8 cellular contexts compared by ENCODE assay signal in the genomic region with DNA sequence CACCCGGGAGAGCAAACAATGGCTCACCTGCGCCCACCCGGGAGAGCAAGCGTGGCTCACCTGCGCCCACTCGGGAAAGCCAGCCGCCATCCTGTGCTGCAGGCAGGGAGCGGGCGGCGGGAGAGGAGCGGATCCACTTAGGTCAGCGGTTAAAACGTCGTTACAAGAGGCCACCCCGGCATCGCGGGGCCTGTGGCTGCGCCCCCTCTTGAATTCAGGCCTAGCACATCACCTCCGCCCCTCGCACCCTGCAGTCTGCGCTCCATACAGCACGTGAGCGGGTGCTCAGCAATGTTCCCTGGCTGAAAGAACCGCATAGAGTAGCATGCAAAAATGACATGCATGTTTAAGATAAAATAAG. TPM values are rescaled to one million over a fixed set of nuclear protein-coding genes. Genes with fewer than 3 reads are reported as not detected.
DNase-seq lines count a peak whose midpoint lies in the region; ATAC-seq and TF ChIP-seq lines count a peak whose summit lies in the region.

No MANE protein-coding gene starts in this region.

- CTCF ChIA-PET in BJ (lab: Yijun Ruan, JAX) (no interaction called here), PC-9 (lab: Charles Lee) (no interaction called here)

- peak overlapping the region; percentile 87 for H3K4me2 ChIP-seq in PC-9

- no peaks in the 10 kb centered on the region; the same call in 1 of the 2 replicates for H4K20me1 ChIP-seq in PC-9 (ENCODE audit: insufficient read depth)

- H3K79me2 ChIP-seq in PC-9 (ENCODE audit: low read depth): peaks cover 27% of the 10 kb centered on the region

- no peak for TF ChIP-seq POLR2A in breast epithelium (IDR thresholded peaks at IDR 0.05)

- H3F3A ChIP-seq in PC-9 (ENCODE audit: insufficient read depth, low read depth): peaks cover 39% of the 10 kb centered on the region

- peaks cover 1% of the 10 kb centered on the region; the same call in 1 of the 2 replicates for H3K36me3 ChIP-seq in BJ (ENCODE audit: control insufficient read depth, insufficient read depth, low read length)
- peaks cover 11% of the 10 kb centered on the region; the same call in 1 of the 2 replicates for H3K36me3 ChIP-seq in PC-9 (ENCODE audit: low read depth)
- no peaks in the 10 kb centered on the region for H3K36me3 ChIP-seq in breast epithelium
- H3K36me3 ChIP-seq in lower lobe of right lung: peaks cover 14% of the 10 kb centered on the region

- BruUV-seq in PC-9 (replicated peaks; lab: Mats Ljungman, UMichigan): no TSS peak

- H2AFZ ChIP-seq in PC-9: peak overlapping the region; percentile 99

- H3K27ac ChIP-seq in PC-9 (peak overlapping the region; percentile 94), breast epithelium (peak overlapping the region; percentile 83 to 92), lower lobe of right lung (peak overlapping the region; percentile 85), temporal lobe (ENCODE audit: low read depth, low read length) (peak overlapping the region; percentile 14)

- peaks cover 36% of the 10 kb centered on the region for H3K4me1 ChIP-seq in PC-9 (replicated peaks; ENCODE audit: insufficient read depth)
- H3K4me1 ChIP-seq in breast epithelium: no peaks in the 10 kb centered on the region
- H3K4me1 ChIP-seq in lower lobe of right lung: peaks cover 15% of the 10 kb centered on the region

- TF ChIP-seq CTCF in BJ (IDR thresholded peaks at IDR 0.05; ENCODE audit: insufficient read depth, low read depth, low read length) (no peak), PC-9 (conservative IDR thresholded peaks at IDR 0.05) (no peak), breast epithelium (IDR thresholded peaks at IDR 0.05) (no peak), lower lobe of right lung (IDR thresholded peaks at IDR 0.05) (no peak)

- no peaks in the 10 kb centered on the region for H3K9me2 ChIP-seq in PC-9 (ENCODE audit: insufficient read depth)

- DNase-seq in BJ (ENCODE audit: low read depth) (no peak), PC-9 (no peak), breast epithelium (ENCODE audit: low spot score in 2 of 2) (no peak), lower lobe of right lung (peak; percentile 61), medulla oblongata (ENCODE audit: extremely low spot score) (no peak)

- H3K9me3 ChIP-seq in PC-9 (ENCODE audit: insufficient read depth, low read depth) (no peaks in the 10 kb centered on the region), breast epithelium (no peaks in the 10 kb centered on the region), lower lobe of right lung (no peaks in the 10 kb centered on the region)

- POLR2A ChIA-PET in BJ (lab: Charles Lee): no interaction called here
- POLR2A ChIA-PET in PC-9 (lab: Charles Lee; ENCODE audit: unreplicated experiment): no interaction called here

- H3K27me3 ChIP-seq in BJ (ENCODE audit: control insufficient read depth, insufficient read depth, low read length): peaks cover 3% of the 10 kb centered on the region
- H3K27me3 ChIP-seq in PC-9 (ENCODE audit: insufficient read depth, low read depth): peaks cover 7% of the 10 kb centered on the region; the same call in 1 of the 2 replicates
- H3K27me3 ChIP-seq in breast epithelium: no peaks in the 10 kb centered on the region
- H3K27me3 ChIP-seq in lower lobe of right lung (ENCODE audit: low read depth): no peaks in the 10 kb centered on the region

- intact Hi-C loops in PC-9 (cut with micrococcal nuclease; ENCODE audit: unreplicated experiment) (no loop called here), breast epithelium (cut with DNase I; ENCODE audit: low total_unique reads) (no loop called here), lower lobe of right lung (cut with DNase I) (no loop called here)

- peak; percentile 4 for ATAC-seq in GM21737 (IDR thresholded peaks at IDR 0.05; ENCODE audit: unreplicated experiment)
- peak in 1 of 2 donors; percentile 62 for ATAC-seq in lower lobe of right lung
- ATAC-seq in HG03196 (IDR thresholded peaks at IDR 0.05; ENCODE audit: unreplicated experiment): no peak

- H3K4me3 ChIP-seq in BJ (ENCODE audit: low read depth, low read length) (peak overlapping the region; percentile 80), PC-9 (peak overlapping the region; percentile 75), breast epithelium (peak overlapping the region; percentile 67 to 94 (median 76)), lower lobe of right lung (peak overlapping the region; percentile 79)

RNA-seq across cellular contexts. Expression of a gene that starts 0.5 kb away (rescaled TPM):
- polyA plus RNA-seq in BJ (2011; rRNA removed): 8.3 and 11.1 TPM in 2 replicates
- 7.8 TPM in 2 replicates for polyA minus RNA-seq in BJ (2011; rRNA and poly(A)+ RNA removed)
- total RNA-seq in PC-9 (2021) (18.7 and 25.7 TPM in 2 replicates), breast epithelium (10 to 100 TPM; 10.8 to 13.1 (median 11.7) TPM), lower lobe of right lung (5.0 TPM), temporal lobe (40.8 TPM)

Comparison
In these comparisons a context has a peak if more than half of its experiments do, and no peak if none do; other contexts are left out.
1. H3K27ac ChIP-seq: peak in every context shown above with its lines; median percentile 94 in PC-9; 88 in breast epithelium; 85 in lower lobe of right lung; 14 in temporal lobe.